ENCODE assay signal across 1 cellular context in the genomic region with DNA sequence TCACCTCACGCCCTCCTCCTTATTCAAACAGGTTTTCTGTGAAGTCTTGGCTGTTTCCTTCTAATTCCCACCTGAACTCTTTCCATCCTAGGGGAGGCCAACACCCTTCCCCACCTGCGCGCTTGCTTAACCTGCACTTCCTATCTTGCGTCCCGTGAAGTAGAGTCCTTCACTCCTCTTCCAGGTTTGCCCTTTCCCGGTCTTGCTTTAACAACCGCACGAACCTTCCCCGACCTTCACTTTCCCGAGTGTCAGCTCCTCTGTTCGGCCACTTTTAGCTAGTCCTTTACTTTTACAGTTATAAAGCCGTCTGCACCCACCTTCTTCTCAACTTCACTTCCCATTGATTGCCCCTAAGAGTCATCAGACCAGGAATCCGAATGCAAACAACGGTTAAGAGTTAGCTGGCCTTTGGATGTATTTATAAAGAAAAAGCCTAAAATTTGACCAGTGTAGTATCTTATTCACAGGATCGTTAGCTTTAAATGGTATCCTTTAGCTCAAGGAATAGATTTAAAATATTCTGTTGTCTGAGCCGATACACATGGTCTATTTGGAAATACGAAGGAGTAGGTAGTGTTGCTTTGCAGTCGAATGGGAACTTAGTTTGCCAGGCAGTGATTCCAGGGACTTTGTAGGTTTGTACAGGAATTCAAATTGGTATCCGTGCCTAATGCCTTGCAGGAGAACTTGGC.
TF ChIP-seq lines count a peak whose summit lies in the region.

No MANE protein-coding gene starts in this region.

TF ChIP-seq in neural cell, 6 proteins besides CTCF, POLR2A, EP300 and RAD21:
- TF ChIP-seq REST (IDR thresholded peaks at IDR 0.05; ENCODE audit: borderline replicate concordance), result no peak
- TF ChIP-seq SMC3 (conservative IDR thresholded peaks at IDR 0.05; ENCODE audit: poor library complexity), result peak; percentile 1
- TF ChIP-seq MXI1 (conservative IDR thresholded peaks at IDR 0.05; ENCODE audit: poor library complexity, severe bottlenecking), result no peak
